ENCODE assay signal across 1 cellular context in the genomic region with DNA sequence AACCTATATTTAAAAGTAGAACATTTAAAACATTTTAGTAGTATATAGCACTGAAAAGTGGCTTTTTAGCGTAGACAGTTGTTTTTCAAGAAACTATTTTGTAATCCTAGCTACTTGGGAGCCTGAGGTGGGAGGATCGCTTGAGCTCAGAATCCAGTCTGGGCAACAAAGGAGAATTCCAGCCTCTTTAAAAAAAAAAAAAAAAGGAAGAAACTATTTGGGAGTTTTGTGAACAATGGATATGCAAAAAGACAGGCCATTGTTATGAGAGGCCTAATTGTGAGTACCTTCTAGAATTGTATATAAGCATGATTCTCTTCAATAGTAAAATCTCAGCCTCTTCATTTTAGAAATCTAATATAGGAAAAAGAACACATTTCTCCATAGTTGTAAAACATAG.
TF ChIP-seq lines count a peak whose summit lies in the region.

No MANE protein-coding gene starts in this region.

TF ChIP-seq in GM23338, 12 proteins besides CTCF, POLR2A, EP300 and RAD21 (continued from another document):
- TF ChIP-seq, protein P1, sequence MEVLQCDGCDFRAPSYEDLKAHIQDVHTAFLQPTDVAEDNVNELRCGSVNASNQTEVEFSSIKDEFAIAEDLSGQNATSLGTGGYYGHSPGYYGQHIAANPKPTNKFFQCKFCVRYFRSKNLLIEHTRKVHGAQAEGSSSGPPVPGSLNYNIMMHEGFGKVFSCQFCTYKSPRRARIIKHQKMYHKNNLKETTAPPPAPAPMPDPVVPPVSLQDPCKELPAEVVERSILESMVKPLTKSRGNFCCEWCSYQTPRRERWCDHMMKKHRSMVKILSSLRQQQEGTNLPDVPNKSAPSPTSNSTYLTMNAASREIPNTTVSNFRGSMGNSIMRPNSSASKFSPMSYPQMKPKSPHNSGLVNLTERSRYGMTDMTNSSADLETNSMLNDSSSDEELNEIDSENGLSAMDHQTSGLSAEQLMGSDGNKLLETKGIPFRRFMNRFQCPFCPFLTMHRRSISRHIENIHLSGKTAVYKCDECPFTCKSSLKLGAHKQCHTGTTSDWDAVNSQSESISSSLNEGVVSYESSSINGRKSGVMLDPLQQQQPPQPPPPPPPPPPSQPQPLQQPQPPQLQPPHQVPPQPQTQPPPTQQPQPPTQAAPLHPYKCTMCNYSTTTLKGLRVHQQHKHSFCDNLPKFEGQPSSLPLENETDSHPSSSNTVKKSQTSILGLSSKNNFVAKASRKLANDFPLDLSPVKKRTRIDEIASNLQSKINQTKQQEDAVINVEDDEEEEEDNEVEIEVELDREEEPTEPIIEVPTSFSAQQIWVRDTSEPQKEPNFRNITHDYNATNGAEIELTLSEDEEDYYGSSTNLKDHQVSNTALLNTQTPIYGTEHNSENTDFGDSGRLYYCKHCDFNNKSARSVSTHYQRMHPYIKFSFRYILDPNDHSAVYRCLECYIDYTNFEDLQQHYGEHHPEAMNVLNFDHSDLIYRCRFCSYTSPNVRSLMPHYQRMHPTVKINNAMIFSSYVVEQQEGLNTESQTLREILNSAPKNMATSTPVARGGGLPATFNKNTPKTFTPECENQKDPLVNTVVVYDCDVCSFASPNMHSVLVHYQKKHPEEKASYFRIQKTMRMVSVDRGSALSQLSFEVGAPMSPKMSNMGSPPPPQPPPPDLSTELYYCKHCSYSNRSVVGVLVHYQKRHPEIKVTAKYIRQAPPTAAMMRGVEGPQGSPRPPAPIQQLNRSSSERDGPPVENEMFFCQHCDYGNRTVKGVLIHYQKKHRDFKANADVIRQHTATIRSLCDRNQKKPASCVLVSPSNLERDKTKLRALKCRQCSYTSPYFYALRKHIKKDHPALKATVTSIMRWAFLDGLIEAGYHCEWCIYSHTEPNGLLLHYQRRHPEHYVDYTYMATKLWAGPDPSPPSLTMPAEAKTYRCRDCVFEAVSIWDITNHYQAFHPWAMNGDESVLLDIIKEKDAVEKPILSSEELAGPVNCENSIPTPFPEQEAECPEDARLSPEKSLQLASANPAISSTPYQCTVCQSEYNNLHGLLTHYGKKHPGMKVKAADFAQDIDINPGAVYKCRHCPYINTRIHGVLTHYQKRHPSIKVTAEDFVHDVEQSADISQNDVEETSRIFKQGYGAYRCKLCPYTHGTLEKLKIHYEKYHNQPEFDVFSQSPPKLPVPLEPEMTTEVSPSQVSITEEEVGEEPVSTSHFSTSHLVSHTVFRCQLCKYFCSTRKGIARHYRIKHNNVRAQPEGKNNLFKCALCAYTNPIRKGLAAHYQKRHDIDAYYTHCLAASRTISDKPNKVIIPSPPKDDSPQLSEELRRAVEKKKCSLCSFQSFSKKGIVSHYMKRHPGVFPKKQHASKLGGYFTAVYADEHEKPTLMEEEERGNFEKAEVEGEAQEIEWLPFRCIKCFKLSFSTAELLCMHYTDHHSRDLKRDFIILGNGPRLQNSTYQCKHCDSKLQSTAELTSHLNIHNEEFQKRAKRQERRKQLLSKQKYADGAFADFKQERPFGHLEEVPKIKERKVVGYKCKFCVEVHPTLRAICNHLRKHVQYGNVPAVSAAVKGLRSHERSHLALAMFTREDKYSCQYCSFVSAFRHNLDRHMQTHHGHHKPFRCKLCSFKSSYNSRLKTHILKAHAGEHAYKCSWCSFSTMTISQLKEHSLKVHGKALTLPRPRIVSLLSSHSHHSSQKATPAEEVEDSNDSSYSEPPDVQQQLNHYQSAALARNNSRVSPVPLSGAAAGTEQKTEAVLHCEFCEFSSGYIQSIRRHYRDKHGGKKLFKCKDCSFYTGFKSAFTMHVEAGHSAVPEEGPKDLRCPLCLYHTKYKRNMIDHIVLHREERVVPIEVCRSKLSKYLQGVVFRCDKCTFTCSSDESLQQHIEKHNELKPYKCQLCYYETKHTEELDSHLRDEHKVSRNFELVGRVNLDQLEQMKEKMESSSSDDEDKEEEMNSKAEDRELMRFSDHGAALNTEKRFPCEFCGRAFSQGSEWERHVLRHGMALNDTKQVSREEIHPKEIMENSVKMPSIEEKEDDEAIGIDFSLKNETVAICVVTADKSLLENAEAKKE (CRISPR knock-in tag; IDR thresholded peaks at IDR 0.05): no peak
- no peak for TF ChIP-seq ZNF114 (CRISPR knock-in tag; IDR thresholded peaks at IDR 0.05)
- TF ChIP-seq POLR2AphosphoS5 (IDR thresholded peaks at IDR 0.05; ENCODE audit: low read depth): no peak
- TF ChIP-seq, protein P2, sequence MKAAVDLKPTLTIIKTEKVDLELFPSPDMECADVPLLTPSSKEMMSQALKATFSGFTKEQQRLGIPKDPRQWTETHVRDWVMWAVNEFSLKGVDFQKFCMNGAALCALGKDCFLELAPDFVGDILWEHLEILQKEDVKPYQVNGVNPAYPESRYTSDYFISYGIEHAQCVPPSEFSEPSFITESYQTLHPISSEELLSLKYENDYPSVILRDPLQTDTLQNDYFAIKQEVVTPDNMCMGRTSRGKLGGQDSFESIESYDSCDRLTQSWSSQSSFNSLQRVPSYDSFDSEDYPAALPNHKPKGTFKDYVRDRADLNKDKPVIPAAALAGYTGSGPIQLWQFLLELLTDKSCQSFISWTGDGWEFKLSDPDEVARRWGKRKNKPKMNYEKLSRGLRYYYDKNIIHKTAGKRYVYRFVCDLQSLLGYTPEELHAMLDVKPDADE (IDR thresholded peaks at IDR 0.05): no peak
- no peak for TF ChIP-seq STAT1 (IDR thresholded peaks at IDR 0.05; ENCODE audit: unreplicated experiment)
- TF ChIP-seq JUNB (IDR thresholded peaks at IDR 0.05; ENCODE audit: unreplicated experiment): no peak
- TF ChIP-seq EZH2phosphoT487 (IDR thresholded peaks at IDR 0.05; ENCODE audit: unreplicated experiment): no peak
- no peak for TF ChIP-seq CREB1 (CRISPR knock-in tag; IDR thresholded peaks at IDR 0.05; ENCODE audit: low read depth)
- TF ChIP-seq, protein P3, sequence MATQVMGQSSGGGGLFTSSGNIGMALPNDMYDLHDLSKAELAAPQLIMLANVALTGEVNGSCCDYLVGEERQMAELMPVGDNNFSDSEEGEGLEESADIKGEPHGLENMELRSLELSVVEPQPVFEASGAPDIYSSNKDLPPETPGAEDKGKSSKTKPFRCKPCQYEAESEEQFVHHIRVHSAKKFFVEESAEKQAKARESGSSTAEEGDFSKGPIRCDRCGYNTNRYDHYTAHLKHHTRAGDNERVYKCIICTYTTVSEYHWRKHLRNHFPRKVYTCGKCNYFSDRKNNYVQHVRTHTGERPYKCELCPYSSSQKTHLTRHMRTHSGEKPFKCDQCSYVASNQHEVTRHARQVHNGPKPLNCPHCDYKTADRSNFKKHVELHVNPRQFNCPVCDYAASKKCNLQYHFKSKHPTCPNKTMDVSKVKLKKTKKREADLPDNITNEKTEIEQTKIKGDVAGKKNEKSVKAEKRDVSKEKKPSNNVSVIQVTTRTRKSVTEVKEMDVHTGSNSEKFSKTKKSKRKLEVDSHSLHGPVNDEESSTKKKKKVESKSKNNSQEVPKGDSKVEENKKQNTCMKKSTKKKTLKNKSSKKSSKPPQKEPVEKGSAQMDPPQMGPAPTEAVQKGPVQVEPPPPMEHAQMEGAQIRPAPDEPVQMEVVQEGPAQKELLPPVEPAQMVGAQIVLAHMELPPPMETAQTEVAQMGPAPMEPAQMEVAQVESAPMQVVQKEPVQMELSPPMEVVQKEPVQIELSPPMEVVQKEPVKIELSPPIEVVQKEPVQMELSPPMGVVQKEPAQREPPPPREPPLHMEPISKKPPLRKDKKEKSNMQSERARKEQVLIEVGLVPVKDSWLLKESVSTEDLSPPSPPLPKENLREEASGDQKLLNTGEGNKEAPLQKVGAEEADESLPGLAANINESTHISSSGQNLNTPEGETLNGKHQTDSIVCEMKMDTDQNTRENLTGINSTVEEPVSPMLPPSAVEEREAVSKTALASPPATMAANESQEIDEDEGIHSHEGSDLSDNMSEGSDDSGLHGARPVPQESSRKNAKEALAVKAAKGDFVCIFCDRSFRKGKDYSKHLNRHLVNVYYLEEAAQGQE (IDR thresholded peaks at IDR 0.05; ENCODE audit: unreplicated experiment): no peak
- TF ChIP-seq EZH2 (IDR thresholded peaks at IDR 0.05; ENCODE audit: low read depth, unreplicated experiment): no peak
- no peak for TF ChIP-seq ZNF331 (CRISPR knock-in tag; IDR thresholded peaks at IDR 0.05; ENCODE audit: low read depth)
